Comparison of ENCODE assay signal across 22 cellular contexts in genomic region chr19:50061650-50062049, GRCh38. TPM values are rescaled to one million over a fixed set of nuclear protein-coding genes. Genes with fewer than 3 reads are reported as not detected.
DNase-seq lines count a peak whose midpoint lies in the region; ATAC-seq, FAIRE-seq and TF ChIP-seq lines count a peak whose summit lies in the region.
"Had no signal": no experiment of that assay in that cellular context is flagged by ENCODE, and none has a peak within 500 bp of the region (broad histone marks: within the 10 kb centered on the region; RNA-seq: fewer than 3 reads in every experiment).

No MANE protein-coding gene starts in this region.

- DNase-seq in LNCaP clone FGC (ENCODE audit: low read depth), result peak; percentile 17
- no peak for DNase-seq in mucosa of descending colon
- peak; percentile 11 for DNase-seq in small intestine
- no peak for DNase-seq in activated CD8-positive, alpha-beta memory T cell treated with anti-CD3 and anti-CD28 coated beads for 24 hours
- no peak for DNase-seq in inferior parietal cortex (ENCODE audit: extremely low spot score)
- no peak for DNase-seq in Karpas-422
- DNase-seq: 8988T; ACHN; BE2C; C1 segment of cervical spinal cord; Calu3; CD4-positive, alpha-beta T cell; CD8-positive, alpha-beta T cell; DMS79 treated with DMSO at 0.1 percent for 48 hours; GF-D8 had no signal

- H4K20me1 ChIP-seq in Karpas-422 (ENCODE audit: insufficient read depth, low read depth, low read length), result no peaks in the 10 kb centered on the region
- H4K20me1 ChIP-seq: BLaER1 had no signal

- no peaks in the 10 kb centered on the region for H3K79me2 ChIP-seq in Karpas-422 (ENCODE audit: low read length)

- H3K27ac ChIP-seq in small intestine (ENCODE audit: low read depth in 1 of 2, low read length in 1 of 2) (no peak overlapping the region), Karpas-422 (ENCODE audit: low read length) (no peak overlapping the region)
- H3K27ac ChIP-seq: BLaER1 had no signal

- no peak overlapping the region for H3K4me2 ChIP-seq in Karpas-422 (ENCODE audit: low read depth, low read length, poor library complexity, severe bottlenecking)
- H3K4me2 ChIP-seq: BLaER1 had no signal

- no peaks in the 10 kb centered on the region for H3K4me1 ChIP-seq in mucosa of descending colon (ENCODE audit: low read depth)
- no peaks in the 10 kb centered on the region for H3K4me1 ChIP-seq in small intestine (ENCODE audit: control insufficient read depth in 2 of 2, insufficient read depth in 1 of 2, low read depth in 1 of 2, low read length in 1 of 2)
- no peaks in the 10 kb centered on the region for H3K4me1 ChIP-seq in Karpas-422 (ENCODE audit: low read length)
- H3K4me1 ChIP-seq: BE2C, BLaER1, Caco-2 had no signal

- peak; percentile 32 for ATAC-seq in mucosa of descending colon
- ATAC-seq: CD8-positive, alpha-beta T cell had no signal

- H2AFZ ChIP-seq in Karpas-422 (ENCODE audit: low read length), result no peak overlapping the region

- no peaks in the 10 kb centered on the region for H3K36me3 ChIP-seq in mucosa of descending colon (ENCODE audit: low read depth)
- no peaks in the 10 kb centered on the region for H3K36me3 ChIP-seq in small intestine (ENCODE audit: control insufficient read depth in 2 of 2, insufficient read depth in 2 of 2, low read length in 2 of 2)
- H3K36me3 ChIP-seq in Karpas-422 (ENCODE audit: insufficient read depth, low read length), result no peaks in the 10 kb centered on the region
- H3K36me3 ChIP-seq: BE2C, BLaER1 had no signal

- H3K4me3 ChIP-seq in LNCaP clone FGC (ENCODE audit: low read depth, low read length) (no peak overlapping the region), mucosa of descending colon (no peak overlapping the region), small intestine (ENCODE audit: low read depth in 1 of 2, low read length in 2 of 2) (no peak overlapping the region), Karpas-422 (ENCODE audit: low read length) (no peak overlapping the region)
- H3K4me3 ChIP-seq: BLaER1 had no signal

- no peak for FAIRE-seq in small intestine (lab: Jason Lieb, UNC)
- FAIRE-seq: A204.1, D721Med, G401.6, GM12891, GM19239 had no signal

- H3K9me2 ChIP-seq in Karpas-422 (replicated peaks; ENCODE audit: insufficient read depth, low read length), result no peaks in the 10 kb centered on the region

- H3K27me3 ChIP-seq in small intestine (ENCODE audit: control insufficient read depth in 2 of 2, insufficient read depth in 2 of 2, low read length in 2 of 2) (no peaks in the 10 kb centered on the region), Karpas-422 (ENCODE audit: low read length) (no peaks in the 10 kb centered on the region)
- H3K27me3 ChIP-seq: BE2C, BLaER1 had no signal

- H3K9me3 ChIP-seq in mucosa of descending colon, result peaks cover 21% of the 10 kb centered on the region
- H3K9me3 ChIP-seq in small intestine (ENCODE audit: control insufficient read depth, low read depth), result peaks cover 5% of the 10 kb centered on the region
- peaks cover 29% of the 10 kb centered on the region for H3K9me3 ChIP-seq in Karpas-422 (ENCODE audit: low read length)

- H3K9ac ChIP-seq in Karpas-422 (ENCODE audit: low read length), result no peak overlapping the region
- H3K9ac ChIP-seq: BLaER1 had no signal

- intact Hi-C loops in mucosa of descending colon (cut with DNase I, micrococcal nuclease), result no loop called here

- 22 to 61% (median 31%) methylated on average over 5 of the region's 5 CpGs for WGBS in small intestine, 3 donors

- TF ChIP-seq CTCF in LNCaP clone FGC (IDR thresholded peaks at IDR 0.05; ENCODE audit: control insufficient read depth, extremely low read depth, insufficient read depth), result no peak
- TF ChIP-seq CTCF in mucosa of descending colon (IDR thresholded peaks at IDR 0.05), result no peak

RNA-seq across cellular contexts. Expression of gene ZNF473, which starts 35.8 kb away (rescaled TPM):
- total RNA-seq in mucosa of descending colon, result 1 to 10 TPM; 5.2 to 9.2 (median 6.0) TPM
- 1 to 10 TPM; 1.6 to 2.6 (median 2.0) TPM for polyA plus RNA-seq in small intestine
- 22.3 and 24.1 TPM in 2 replicates for total RNA-seq in Karpas-422 (2014; rRNA removed; shearing (Covaris generic); ENCODE audit: low replicate concordance)

RNA-seq across cellular contexts. Expression of gene VRK3, which starts 36.5 kb away (rescaled TPM):
- total RNA-seq in mucosa of descending colon, result 10 to 100 TPM; 53.8 to 72.9 (median 62.7) TPM
- 10 to 100 TPM; 39.8 to 49.0 (median 48.9) TPM for polyA plus RNA-seq in small intestine
- 56.9 and 75.9 TPM in 2 replicates for total RNA-seq in Karpas-422 (2014; rRNA removed; shearing (Covaris generic); ENCODE audit: low replicate concordance)

Comparison
In these comparisons a context has a peak if more than half of its experiments do, and no peak if none do; other contexts are left out.
1. DNase-seq: peak in LNCaP clone FGC (single experiment) and small intestine (single experiment); none in mucosa of descending colon (0 of 3), activated CD8-positive, alpha-beta memory T cell treated with anti-CD3 and anti-CD28 coated beads for 24 hours (single experiment), inferior parietal cortex (single experiment) and Karpas-422 (single experiment).